16 cellular contexts compared by ENCODE assay signal in the genomic region with DNA sequence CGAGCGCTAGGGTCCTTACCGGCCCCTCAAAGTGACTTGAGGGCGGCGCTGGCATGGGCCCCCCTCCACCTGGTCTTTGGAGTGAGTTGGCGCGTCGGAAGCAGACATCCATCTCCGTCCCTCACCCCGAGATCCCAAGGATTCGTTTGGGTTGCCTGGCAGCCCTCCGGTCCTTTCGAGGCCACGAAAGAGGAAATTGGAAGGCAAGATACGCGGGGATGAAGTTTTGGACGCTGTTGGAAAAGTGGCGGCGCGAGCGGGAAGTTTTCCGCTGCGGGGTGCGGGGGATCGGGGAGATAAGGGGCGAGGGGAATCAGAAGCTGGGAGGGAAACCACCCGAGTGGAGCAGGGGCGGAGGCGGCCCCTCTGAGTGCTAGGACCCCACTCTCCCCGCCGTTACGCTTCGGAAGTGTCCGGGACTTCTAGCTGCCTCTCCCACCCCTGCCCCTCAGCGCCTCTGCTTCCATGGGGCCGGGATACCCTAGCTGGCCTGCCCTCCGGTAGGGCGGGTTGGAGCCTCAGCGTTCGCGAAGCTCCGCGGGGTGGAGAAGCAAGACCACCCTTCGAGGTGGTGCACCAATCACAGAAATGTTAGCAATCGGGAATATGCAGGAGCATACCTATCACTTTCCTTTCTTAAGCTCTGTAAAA. TPM values are rescaled to one million over a fixed set of nuclear protein-coding genes. Genes with fewer than 3 reads are reported as not detected.
DNase-seq lines count a peak whose midpoint lies in the region; ATAC-seq and TF ChIP-seq lines count a peak whose summit lies in the region.
"Had no signal": no experiment of that assay in that cellular context is flagged by ENCODE, and none has a peak within 500 bp of the region (broad histone marks: within the 10 kb centered on the region; RNA-seq: fewer than 3 reads in every experiment).

No MANE protein-coding gene starts in this region.

- H3K4me1 ChIP-seq in left ventricle myocardium inferior (no peaks in the 10 kb centered on the region), vagina (no peaks in the 10 kb centered on the region)
- H3K4me1 ChIP-seq: HAP-1, Peyer's patch had no signal

- no peak for TF ChIP-seq POLR2A in vagina (IDR thresholded peaks at IDR 0.05)

- H3K4me1 Mint-ChIP-seq in nephron progenitor cell: peaks cover 22% of the 10 kb centered on the region
- peaks cover 2 to 10% of the 10 kb centered on the region in 2 donors for H3K4me1 Mint-ChIP-seq in effector memory CD8-positive, alpha-beta T cell (ENCODE audit: low read depth in 2 of 2)

- TF ChIP-seq CTCF in left ventricle myocardium inferior (IDR thresholded peaks at IDR 0.05; ENCODE audit: borderline replicate concordance) (no peak), coronary artery (IDR thresholded peaks at IDR 0.05) (no peak), nephron progenitor cell (IDR thresholded peaks at IDR 0.05) (no peak), vagina (IDR thresholded peaks at IDR 0.05) (no peak)

- H3K27ac ChIP-seq in left ventricle myocardium inferior (replicated peaks): no peak overlapping the region
- H3K27ac ChIP-seq in coronary artery: no peak overlapping the region
- H3K27ac ChIP-seq in vagina: no peak overlapping the region
- H3K27ac ChIP-seq: Peyer's patch, right lobe of liver, upper lobe of left lung had no signal

- H3K4me3 Mint-ChIP-seq in nephron progenitor cell: peak overlapping the region; percentile 75
- H3K4me3 Mint-ChIP-seq in effector memory CD8-positive, alpha-beta T cell: peak overlapping the region in 1 of 2 donors; percentile 73

- H3K9me3 ChIP-seq in left ventricle myocardium inferior (replicated peaks) (no peaks in the 10 kb centered on the region), vagina (no peaks in the 10 kb centered on the region)
- H3K9me3 ChIP-seq: HAP-1, Peyer's patch, right lobe of liver had no signal

- peaks cover 74% of the 10 kb centered on the region for H3K27me3 Mint-ChIP-seq in nephron progenitor cell (ENCODE audit: low read depth, poor library complexity)
- H3K27me3 Mint-ChIP-seq in effector memory CD8-positive, alpha-beta T cell: peaks cover 0 to 33% of the 10 kb centered on the region in 2 donors

- H3K4me3 ChIP-seq in left ventricle myocardium inferior (peak overlapping the region; percentile 9), coronary artery (peak overlapping the region; percentile 42), vagina (peak overlapping the region; percentile 18 to 24)
- H3K4me3 ChIP-seq: HAP-1, Peyer's patch, right lobe of liver had no signal

- H3K36me3 ChIP-seq in left ventricle myocardium inferior: no peaks in the 10 kb centered on the region
- no peaks in the 10 kb centered on the region for H3K36me3 ChIP-seq in vagina
- H3K36me3 ChIP-seq: HAP-1, Peyer's patch, right lobe of liver, upper lobe of left lung had no signal

- peaks cover 54% of the 10 kb centered on the region for H3K27me3 ChIP-seq in left ventricle myocardium inferior (ENCODE audit: low read depth)
- no peaks in the 10 kb centered on the region for H3K27me3 ChIP-seq in vagina
- H3K27me3 ChIP-seq: Peyer's patch, right lobe of liver had no signal

- intact Hi-C loops in left ventricle myocardium inferior (cut with micrococcal nuclease): no loop called here
- intact Hi-C loops in cardiac septum (cut with DNase I): no loop called here
- intact Hi-C loops in vagina (cut with DNase I): no loop called here

- ATAC-seq in effector memory CD8-positive, alpha-beta T cell (replicated peaks): no peak
- no peak for ATAC-seq in HG02885 (IDR thresholded peaks at IDR 0.05; ENCODE audit: poor library complexity, unreplicated experiment)
- ATAC-seq: right lobe of liver had no signal

- H3K9me3 Mint-ChIP-seq in nephron progenitor cell: peaks cover 52% of the 10 kb centered on the region
- H3K9me3 Mint-ChIP-seq in effector memory CD8-positive, alpha-beta T cell: no peaks in the 10 kb centered on the region

- no peaks in the 10 kb centered on the region for H3K36me3 Mint-ChIP-seq in nephron progenitor cell (ENCODE audit: low read depth)
- no peaks in the 10 kb centered on the region for H3K36me3 Mint-ChIP-seq in effector memory CD8-positive, alpha-beta T cell (ENCODE audit: insufficient read depth)

- no peak overlapping the region for H3K27ac Mint-ChIP-seq in nephron progenitor cell
- no peak overlapping the region for H3K27ac Mint-ChIP-seq in effector memory CD8-positive, alpha-beta T cell

- DNase-seq in left ventricle myocardium inferior (no peak), cardiac septum (ENCODE audit: low spot score) (no peak), coronary artery (ENCODE audit: low spot score) (no peak), nephron progenitor cell (peak; percentile 25), vagina (ENCODE audit: extremely low spot score in 2 of 2) (no peak), NK-92 (lab: John Stamatoyannopoulos, UW; ENCODE audit: unreplicated experiment) (no peak)
- no peak for DNase-seq in effector memory CD8-positive, alpha-beta T cell
- DNase-seq: activated naive CD4-positive, alpha-beta T cell treated with anti-CD3 and anti-CD28 coated beads, Interleukin-2, amount 50 U/mL, for 16 hours; NCI-H2081 treated with DMSO at 0.1 percent for 48 hours; NCI-H69; Peyer's patch; right lobe of liver had no signal

RNA-seq across cellular contexts. Expression of a gene that starts 57.8 kb away (rescaled TPM):
- not detected for total RNA-seq in left ventricle myocardium inferior
- total RNA-seq in cardiac septum: 0.05 TPM
- 0.74 TPM for total RNA-seq in vagina
- total RNA-seq: fibroblast of villous mesenchyme, right lobe of liver had no signal
